In genomic region chr3:13858768-13859520, GRCh38 we compare ENCODE assay signal across 24 cellular contexts. TPM values are rescaled to one million over a fixed set of nuclear protein-coding genes. Genes with fewer than 3 reads are reported as not detected.
"Had no signal": no experiment of that assay in that cellular context is flagged by ENCODE, and none has a peak within 500 bp of the region (broad histone marks: within the 10 kb centered on the region; RNA-seq: fewer than 3 reads in every experiment).

No MANE protein-coding gene starts in this region.

- H3K27ac ChIP-seq: brain microvascular endothelial cell, cardiac muscle cell, Peyer's patch, SK-N-MC had no signal

- ATAC-seq: activated CD8-positive, alpha-beta memory T cell treated with anti-CD3 and anti-CD28 coated beads, Interleukin-2, amount 10 ng/mL, durations not matched to agents 7 days and 5 days; T-cell had no signal

- H3K4me3 ChIP-seq: cardiac muscle cell, Peyer's patch, SK-N-MC had no signal

- H3K4me3 Mint-ChIP-seq: activated B cell treated with CpG ODN at 0.5 μM for 24 hours; activated CD4-positive, alpha-beta T cell treated with anti-CD3 and anti-CD28 coated beads, Interleukin-2, amount 10 ng/mL, durations not matched to agents 24 days and 14 days; activated CD8-positive, alpha-beta memory T cell treated with anti-CD3 and anti-CD28 coated beads, Interleukin-2, amount 10 ng/mL, durations not matched to agents 7 days and 5 days; activated naive CD4-positive, alpha-beta T cell treated with anti-CD3 and anti-CD28 coated beads, Interleukin-2, amount 10 ng/mL, durations not matched to agents 7 days and 5 days; activated naive CD8-positive, alpha-beta T cell treated with anti-CD3 and anti-CD28 coated beads for 36 hours; activated T-cell treated with anti-CD3 and anti-CD28 coated beads, Interleukin-2, amount 50 U/mL, for 24 hours; T-cell had no signal

- H3K36me3 ChIP-seq: brain microvascular endothelial cell, cardiac muscle cell, Peyer's patch had no signal

- H3K27ac Mint-ChIP-seq: activated B cell treated with CpG ODN at 0.5 μM for 24 hours; activated CD4-positive, alpha-beta T cell treated with anti-CD3 and anti-CD28 coated beads, Interleukin-2, amount 10 ng/mL, durations not matched to agents 24 days and 14 days; activated CD8-positive, alpha-beta memory T cell treated with anti-CD3 and anti-CD28 coated beads, Interleukin-2, amount 10 ng/mL, durations not matched to agents 7 days and 5 days; activated naive CD4-positive, alpha-beta T cell treated with anti-CD3 and anti-CD28 coated beads, Interleukin-2, amount 10 ng/mL, durations not matched to agents 7 days and 5 days; activated naive CD8-positive, alpha-beta T cell treated with anti-CD3 and anti-CD28 coated beads for 36 hours; activated T-cell treated with anti-CD3 and anti-CD28 coated beads, Interleukin-2, amount 50 U/mL, for 24 hours; T-cell had no signal

- H3K4me1 ChIP-seq: Peyer's patch had no signal

- H3K4me1 Mint-ChIP-seq: activated B cell treated with CpG ODN at 0.5 μM for 24 hours; activated CD4-positive, alpha-beta T cell treated with anti-CD3 and anti-CD28 coated beads, Interleukin-2, amount 10 ng/mL, durations not matched to agents 24 days and 14 days; activated CD8-positive, alpha-beta memory T cell treated with anti-CD3 and anti-CD28 coated beads, Interleukin-2, amount 10 ng/mL, durations not matched to agents 7 days and 5 days had no signal

- H3K36me3 Mint-ChIP-seq: activated CD8-positive, alpha-beta memory T cell treated with anti-CD3 and anti-CD28 coated beads, Interleukin-2, amount 10 ng/mL, durations not matched to agents 7 days and 5 days; activated naive CD4-positive, alpha-beta T cell treated with anti-CD3 and anti-CD28 coated beads, Interleukin-2, amount 10 ng/mL, durations not matched to agents 7 days and 5 days; activated naive CD8-positive, alpha-beta T cell treated with anti-CD3 and anti-CD28 coated beads for 36 hours had no signal

- FAIRE-seq: TTC549 had no signal

- H3K9me3 Mint-ChIP-seq: activated B cell treated with CpG ODN at 0.5 μM for 24 hours; activated CD4-positive, alpha-beta T cell treated with anti-CD3 and anti-CD28 coated beads, Interleukin-2, amount 10 ng/mL, durations not matched to agents 24 days and 14 days; activated naive CD4-positive, alpha-beta T cell treated with anti-CD3 and anti-CD28 coated beads, Interleukin-2, amount 10 ng/mL, durations not matched to agents 7 days and 5 days; activated naive CD8-positive, alpha-beta T cell treated with anti-CD3 and anti-CD28 coated beads for 36 hours; activated T-cell treated with anti-CD3 and anti-CD28 coated beads, Interleukin-2, amount 50 U/mL, for 24 hours; T-cell had no signal

- H3K9me3 ChIP-seq: Peyer's patch had no signal

- DNase-seq: activated B cell treated with CpG ODN at 0.5 μM for 24 hours; activated CD4-positive, alpha-beta T cell treated with anti-CD3 and anti-CD28 coated beads for 1 hour; activated CD4-positive, alpha-beta T cell treated with anti-CD3 and anti-CD28 coated beads, Interleukin-2, amount 10 ng/mL, durations not matched to agents 24 days and 14 days; activated CD4-positive, alpha-beta T cell treated with anti-CD3 and anti-CD28 coated beads, Interleukin-2, amount 50 U/mL, for 48 hours; activated CD8-positive, alpha-beta memory T cell treated with anti-CD3 and anti-CD28 coated beads, Interleukin-2, amount 10 ng/mL, durations not matched to agents 7 days and 5 days; activated gamma-delta T cell treated with Interleukin-2 at 50 U/mL for 16 hours; activated naive CD4-positive, alpha-beta T cell treated with anti-CD3 and anti-CD28 coated beads, Interleukin-2, amount 10 ng/mL, durations not matched to agents 7 days and 5 days; activated naive CD8-positive, alpha-beta T cell treated with anti-CD3 and anti-CD28 coated beads for 36 hours; activated T-cell treated with anti-CD3 and anti-CD28 coated beads, Interleukin-2, amount 50 U/mL, for 24 hours; brain microvascular endothelial cell; Karpas-422; MM.1S; NCI-H1105; NCI-H1436; NCI-H1694 treated with DMSO at 0.1 percent for 48 hours; NCI-H2081; NCI-H510A treated with DMSO at 0.1 percent for 48 hours; T-cell; T-helper 2 cell; T1000 had no signal

- H3K27me3 Mint-ChIP-seq: activated naive CD8-positive, alpha-beta T cell treated with anti-CD3 and anti-CD28 coated beads for 36 hours; T-cell had no signal

RNA-seq across cellular contexts. Expression of gene WNT7A, which starts 20.9 kb away (rescaled TPM):
- total RNA-seq: activated B cell treated with CpG ODN at 0.5 μM for 24 hours; activated CD4-positive, alpha-beta T cell treated with anti-CD3 and anti-CD28 coated beads, Interleukin-2, amount 10 ng/mL, durations not matched to agents 24 days and 14 days; activated CD8-positive, alpha-beta memory T cell treated with anti-CD3 and anti-CD28 coated beads, Interleukin-2, amount 10 ng/mL, durations not matched to agents 7 days and 5 days; cardiac muscle cell; Peyer's patch had no signal
- polyA plus RNA-seq: cardiac muscle cell had no signal
